8 cellular contexts compared by ENCODE assay signal in the genomic region with DNA sequence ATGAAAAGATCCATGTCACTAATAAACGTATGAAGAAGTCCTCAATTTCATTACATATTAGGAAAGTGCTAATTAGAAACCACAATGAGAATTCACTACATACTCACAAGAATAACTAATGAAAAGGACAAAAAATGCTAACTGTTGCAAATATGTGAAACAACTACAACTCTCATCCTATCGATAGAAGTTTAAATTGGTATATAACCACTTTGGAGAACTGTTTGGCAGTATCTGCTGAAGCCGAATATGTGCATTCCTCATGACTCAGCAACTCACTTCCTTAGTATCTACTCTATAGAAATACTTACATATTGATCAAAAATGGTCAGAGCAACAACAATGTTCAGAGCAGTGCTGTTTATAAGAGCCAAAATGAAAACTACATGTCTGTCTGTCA.
"Had no signal": no experiment of that assay in that cellular context is flagged by ENCODE, and none has a peak within 500 bp of the region (broad histone marks: within the 10 kb centered on the region; RNA-seq: fewer than 3 reads in every experiment).

No MANE protein-coding gene starts in this region.

- FAIRE-seq: H54 had no signal

- H3K27ac ChIP-seq: HL-60 had no signal

- H3K4me3 Mint-ChIP-seq: H9, IgD-negative memory B cell had no signal

- H3K9me3 Mint-ChIP-seq: H9 had no signal

- H3K27ac Mint-ChIP-seq: IgD-negative memory B cell had no signal

- H3K4me1 Mint-ChIP-seq: IgD-negative memory B cell had no signal

- DNase-seq: GOT3, H9, HCEC 1CT, Kasumi-1, KG1 had no signal

- H3K27me3 Mint-ChIP-seq: IgD-negative memory B cell had no signal

- H3K36me3 Mint-ChIP-seq: IgD-negative memory B cell had no signal
